Comparison of ENCODE assay signal across 8 cellular contexts in the genomic region with DNA sequence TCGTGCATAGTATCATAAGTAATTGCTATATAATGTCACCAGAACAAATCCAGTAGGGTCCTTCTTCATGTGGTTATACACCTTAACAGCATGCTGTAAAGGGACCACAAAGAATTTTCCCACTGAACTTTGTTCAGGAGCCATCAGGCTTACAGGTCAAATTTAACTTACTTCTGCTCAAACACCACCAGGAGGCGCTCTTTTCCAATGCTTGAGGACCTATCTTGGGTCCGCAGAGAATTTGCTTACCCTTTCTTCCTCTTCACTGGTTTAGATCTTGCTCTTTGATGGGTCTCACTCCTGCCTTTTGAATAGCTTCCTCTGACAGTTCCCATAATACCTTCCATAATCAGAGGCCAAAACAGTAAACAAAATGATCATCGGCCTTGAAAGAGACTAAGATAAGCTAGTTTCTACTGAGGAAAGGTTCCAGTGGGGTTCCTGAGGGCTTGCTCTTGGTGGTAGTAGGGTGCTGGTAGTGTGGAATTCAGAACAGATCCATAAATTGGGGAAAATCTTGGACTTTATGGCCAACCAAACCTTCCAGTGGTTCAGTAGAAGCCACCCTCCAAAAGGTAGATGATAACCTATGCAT. TPM values are rescaled to one million over a fixed set of nuclear protein-coding genes. Genes with fewer than 3 reads are reported as not detected.
DNase-seq lines count a peak whose midpoint lies in the region; ATAC-seq, FAIRE-seq and TF ChIP-seq lines count a peak whose summit lies in the region.

No MANE protein-coding gene starts in this region.

- H3K14ac ChIP-seq in mesenchymal stem cell (ENCODE audit: low read length in 2 of 2): no peak overlapping the region

- FAIRE-seq in GM12892 (lab: Jason Lieb, UNC): peak; percentile 57

- H2BK120ac ChIP-seq in mesenchymal stem cell (ENCODE audit: low read depth, low read length): no peak overlapping the region

- H3K4ac ChIP-seq in mesenchymal stem cell (ENCODE audit: low read depth in 1 of 2, low read length in 2 of 2): no peak overlapping the region

- no peak overlapping the region for H4K91ac ChIP-seq in mesenchymal stem cell (ENCODE audit: low read length)

- H2BK12ac ChIP-seq in mesenchymal stem cell (ENCODE audit: low read length in 2 of 2): no peak overlapping the region

- peak; percentile 27 for DNase-seq in A172 (ENCODE audit: low spot score)
- DNase-seq in GM12892 (ENCODE audit: insufficient read length): no peak
- peak; percentile 49 for DNase-seq in NCI-H2196 treated with DMSO at 0.1 percent for 48 hours (lab: John Stamatoyannopoulos, UW; ENCODE audit: unreplicated experiment)
- DNase-seq in dermis microvascular lymphatic vessel endothelial cell (ENCODE audit: low read depth in 2 of 2): peak; percentile 60 to 78
- peak; percentile 58 for DNase-seq in mesenchymal stem cell
- DNase-seq in stimulated activated CD8-positive, alpha-beta memory T cell treated with anti-CD3 and anti-CD28 coated beads, Interleukin-4, amount 100 ng/mL, for 24 hours (ENCODE audit: low read depth): peak; percentile 13

- no peak overlapping the region for H3K9ac ChIP-seq in mesenchymal stem cell (ENCODE audit: low read length)

- no peak overlapping the region for H2BK15ac ChIP-seq in mesenchymal stem cell (ENCODE audit: low read depth, poor library complexity, severe bottlenecking)

- H3K79me1 ChIP-seq in mesenchymal stem cell (replicated peaks; ENCODE audit: low read length, poor library complexity, severe bottlenecking): no peaks in the 10 kb centered on the region

- no peak overlapping the region for H3K18ac ChIP-seq in mesenchymal stem cell (ENCODE audit: low read depth in 1 of 2, low read length in 2 of 2)

- no peak for TF ChIP-seq POLR2A in GM12892 (IDR thresholded peaks at IDR 0.05; ENCODE audit: low read depth, low read length)

- no peak overlapping the region for H3K23ac ChIP-seq in mesenchymal stem cell (ENCODE audit: low read length in 2 of 2)

- H3K4me2 ChIP-seq in mesenchymal stem cell (ENCODE audit: low read length, poor library complexity, severe bottlenecking): no peak overlapping the region

- no peaks in the 10 kb centered on the region for H3K4me1 ChIP-seq in mesenchymal stem cell (ENCODE audit: control insufficient read depth, insufficient read depth, low read depth, low read length)

- 46% methylated on average over 3 of the region's 4 CpGs for WGBS in mesenchymal stem cell

- no peak overlapping the region for H2AFZ ChIP-seq in mesenchymal stem cell (ENCODE audit: low read depth, low read length)

- no peaks in the 10 kb centered on the region for H3K27me3 ChIP-seq in mesenchymal stem cell (ENCODE audit: control insufficient read depth in 1 of 2, insufficient read depth in 1 of 2, low read length in 2 of 2)

- H2AK5ac ChIP-seq in mesenchymal stem cell (ENCODE audit: low read length, severe bottlenecking): no peak overlapping the region

- H3K4me3 ChIP-seq in mesenchymal stem cell (ENCODE audit: insufficient read depth in 1 of 2, low read depth in 1 of 2, low read length in 2 of 2): no peak overlapping the region

- H2BK5ac ChIP-seq in mesenchymal stem cell (ENCODE audit: low read depth, low read length, poor library complexity, severe bottlenecking): no peak overlapping the region

- H4K8ac ChIP-seq in mesenchymal stem cell (ENCODE audit: low read length): no peak overlapping the region

- H3K36me3 ChIP-seq in mesenchymal stem cell (ENCODE audit: control insufficient read depth in 1 of 2, insufficient read depth in 2 of 2, low read depth in 1 of 2, low read length in 2 of 2): no peaks in the 10 kb centered on the region

- peak; percentile 27 to 35 for ATAC-seq in activated CD4-positive, CD25-positive, alpha-beta regulatory T cell treated with anti-CD3 and anti-CD28 coated beads, Interleukin-2, amount 50 U/mL, for 24 hours
- no peak for ATAC-seq in GM19467 (IDR thresholded peaks at IDR 0.05; ENCODE audit: unreplicated experiment)

- peaks cover 14% of the 10 kb centered on the region for H3K9me3 ChIP-seq in mesenchymal stem cell (ENCODE audit: control insufficient read depth, low read length)

- H3K27ac ChIP-seq in mesenchymal stem cell (ENCODE audit: low read length, poor library complexity, severe bottlenecking): no peak overlapping the region

RNA-seq across cellular contexts. Expression of gene SCGB2B2, which starts 37.4 kb away (rescaled TPM):
- not detected in 2 replicates for total RNA-seq in A172 (2014; rRNA removed; shearing (Covaris generic))
- not detected for polyA plus RNA-seq in GM12892 (2012; ENCODE audit: missing spikeins)
- total RNA-seq in dermis microvascular lymphatic vessel endothelial cell: 0.13 TPM in 1 of 2 replicates, not detected in the other
- 0.04 TPM for polyA plus RNA-seq in mesenchymal stem cell (2013, experiment 1 of 2)
- 0.16 TPM for polyA plus RNA-seq in mesenchymal stem cell (2013, experiment 2 of 2)

RNA-seq across cellular contexts. Expression of gene ZNF302, which starts 37.9 kb away (rescaled TPM):
- total RNA-seq in A172 (2014; rRNA removed; shearing (Covaris generic)): 0.77 and 2.5 TPM in 2 replicates
- 15.6 TPM for polyA plus RNA-seq in GM12892 (2012; ENCODE audit: missing spikeins)
- 8.1 and 11.5 TPM in 2 replicates for total RNA-seq in dermis microvascular lymphatic vessel endothelial cell
- 10.4 TPM for polyA plus RNA-seq in mesenchymal stem cell (2013, experiment 1 of 2)
- polyA plus RNA-seq in mesenchymal stem cell (2013, experiment 2 of 2): 10.0 TPM
